In genomic region chr6:30129818-30130679, GRCh38 we compare ENCODE assay signal across 1 cellular context.
TF ChIP-seq lines count a peak whose summit lies in the region.

No MANE protein-coding gene starts in this region.

TF ChIP-seq in HepG2, 621 proteins besides CTCF, POLR2A, EP300 and RAD21:
- TF ChIP-seq ZNF180 (CRISPR knock-in tag; IDR thresholded peaks at IDR 0.05; ENCODE audit: borderline replicate concordance, low read depth): no peak
- TF ChIP-seq MAFK (conservative IDR thresholded peaks at IDR 0.05 in 1 of 2, IDR thresholded peaks at IDR 0.05 in 1 of 2; ENCODE audit: low read length in 2 of 2): 0 out of 4 replicates have a peak, but pooled peaks have one; percentile 16 to 34
- TF ChIP-seq CSRNP2 (CRISPR knock-in tag; conservative IDR thresholded peaks at IDR 0.05; ENCODE audit: low read depth): no peak
- TF ChIP-seq SOX13 (IDR thresholded peaks at IDR 0.05): no peak
- peak in 1 of 2 experiments; percentile 20; a peak in 1 of 4 replicates for TF ChIP-seq SOX13 (CRISPR knock-in tag; conservative IDR thresholded peaks at IDR 0.05 in 1 of 2, IDR thresholded peaks at IDR 0.05 in 1 of 2)
- peak; percentile 94 for TF ChIP-seq ZNF644 (CRISPR knock-in tag; IDR thresholded peaks at IDR 0.05; ENCODE audit: low read depth)
- no peak for TF ChIP-seq ZKSCAN1 (IDR thresholded peaks at IDR 0.05; ENCODE audit: low read length)
- no peak for TF ChIP-seq TBP (CRISPR knock-in tag; IDR thresholded peaks at IDR 0.05)
- TF ChIP-seq ZNF138 (CRISPR knock-in tag; IDR thresholded peaks at IDR 0.05; ENCODE audit: low read depth): no peak
- no peak for TF ChIP-seq ZBTB39 (CRISPR knock-in tag; IDR thresholded peaks at IDR 0.05)
- no peak for TF ChIP-seq SRY (CRISPR knock-in tag; IDR thresholded peaks at IDR 0.05)
- no peak for TF ChIP-seq ZNF235 (CRISPR knock-in tag; IDR thresholded peaks at IDR 0.05; ENCODE audit: borderline replicate concordance)
- 0 out of 2 replicates have a peak, but pooled peaks have one; percentile 17 for TF ChIP-seq MAFF (IDR thresholded peaks at IDR 0.05; ENCODE audit: low read depth, low read length)
- peak; percentile 30; the same call in 1 of the 2 replicates for TF ChIP-seq ZNF281 (CRISPR knock-in tag; IDR thresholded peaks at IDR 0.05; ENCODE audit: borderline replicate concordance)
- peak; percentile 62; the same call in 1 of the 2 replicates for TF ChIP-seq CEBPB (IDR thresholded peaks at IDR 0.05; ENCODE audit: borderline replicate concordance, low read depth, low read length)
- TF ChIP-seq CEBPG (CRISPR knock-in tag; IDR thresholded peaks at IDR 0.05): peak; percentile 38; the same call in 1 of the 2 replicates
- no peak for TF ChIP-seq AGO1 (IDR thresholded peaks at IDR 0.05; ENCODE audit: low read depth, low read length, poor library complexity, severe bottlenecking)
